In genomic region chr4:82739292-82740190, GRCh38 we compare ENCODE assay signal across 1 cellular context.
A peak's percentile ranks its signal among the peaks of the same experiment; 100 is the strongest.
TF ChIP-seq lines count a peak whose summit lies in the region.

No MANE protein-coding gene starts in this region.

TF ChIP-seq in HepG2, 621 proteins besides CTCF, POLR2A, EP300 and RAD21 (continued from another document and continues in another):
- no peak for TF ChIP-seq ZBTB4 (CRISPR knock-in tag; IDR thresholded peaks at IDR 0.05; ENCODE audit: borderline replicate concordance)
- peak; percentile 72; the same call in 1 of the 2 replicates for TF ChIP-seq ZNF768 (CRISPR knock-in tag; IDR thresholded peaks at IDR 0.05)
- TF ChIP-seq ZFP41 (CRISPR knock-in tag; IDR thresholded peaks at IDR 0.05; ENCODE audit: borderline replicate concordance): no peak
- no peak for TF ChIP-seq AFF4 (CRISPR knock-in tag; IDR thresholded peaks at IDR 0.05)
- TF ChIP-seq SKI (IDR thresholded peaks at IDR 0.05; ENCODE audit: partially characterized antibody): no peak
- peak; percentile 75 for TF ChIP-seq ZNF331 (CRISPR knock-in tag; IDR thresholded peaks at IDR 0.05)
- TF ChIP-seq NBN (conservative IDR thresholded peaks at IDR 0.05): no peak
- no peak for TF ChIP-seq PTBP1 (IDR thresholded peaks at IDR 0.05; ENCODE audit: low read depth, low read length, poor library complexity, severe bottlenecking)
- TF ChIP-seq HNRNPLL (IDR thresholded peaks at IDR 0.05; ENCODE audit: low read depth, low read length, poor library complexity, severe bottlenecking): peak; percentile 43
- 0 out of 2 replicates have a peak, but pooled peaks have one; percentile 9 for TF ChIP-seq CEBPG (CRISPR knock-in tag; IDR thresholded peaks at IDR 0.05)
- no peak for TF ChIP-seq ZMAT5 (CRISPR knock-in tag; IDR thresholded peaks at IDR 0.05; ENCODE audit: borderline replicate concordance, low read depth)
- peak; percentile 59; the same call in 1 of the 2 replicates for TF ChIP-seq ZNF614 (CRISPR knock-in tag; IDR thresholded peaks at IDR 0.05; ENCODE audit: borderline replicate concordance)
- 0 out of 2 replicates have a peak, but pooled peaks have one; percentile 43 for TF ChIP-seq THAP9 (CRISPR knock-in tag; IDR thresholded peaks at IDR 0.05; ENCODE audit: borderline replicate concordance)
- no peak for TF ChIP-seq THRA (CRISPR knock-in tag; IDR thresholded peaks at IDR 0.05; ENCODE audit: borderline replicate concordance)
- TF ChIP-seq ZNF660 (CRISPR knock-in tag; IDR thresholded peaks at IDR 0.05; ENCODE audit: borderline replicate concordance, low read depth): no peak
- no peak for TF ChIP-seq ZNF572 (CRISPR knock-in tag; IDR thresholded peaks at IDR 0.05)
- no peak for TF ChIP-seq TBL1XR1 (IDR thresholded peaks at IDR 0.05; ENCODE audit: borderline replicate concordance, low read length, partially characterized antibody)
- TF ChIP-seq STAG1 (CRISPR knock-in tag; IDR thresholded peaks at IDR 0.05): peak; percentile 96
- no peak for TF ChIP-seq NR2F2 (IDR thresholded peaks at IDR 0.05; ENCODE audit: borderline replicate concordance, low read depth)
- 0 out of 2 replicates have a peak, but pooled peaks have one; percentile 22 for TF ChIP-seq ARID3A (IDR thresholded peaks at IDR 0.05; ENCODE audit: low read depth, low read length)
- TF ChIP-seq BHLHE40 (IDR thresholded peaks at IDR 0.05; ENCODE audit: low read length): no peak
- TF ChIP-seq RELA (CRISPR knock-in tag; IDR thresholded peaks at IDR 0.05): no peak
- TF ChIP-seq THAP11 (CRISPR knock-in tag; IDR thresholded peaks at IDR 0.05): peak; percentile 25; the same call in 1 of the 2 replicates
- TF ChIP-seq KLF11 (CRISPR knock-in tag; IDR thresholded peaks at IDR 0.05): 0 out of 2 replicates have a peak, but pooled peaks have one; percentile 44
- peak; percentile 54; the same call in 1 of the 2 replicates for TF ChIP-seq IRF2 (CRISPR knock-in tag; IDR thresholded peaks at IDR 0.05)
- TF ChIP-seq KMT2B (CRISPR knock-in tag; IDR thresholded peaks at IDR 0.05): no peak
- TF ChIP-seq E2F1 (CRISPR knock-in tag; IDR thresholded peaks at IDR 0.05): no peak
- TF ChIP-seq GMEB1 (CRISPR knock-in tag; IDR thresholded peaks at IDR 0.05; ENCODE audit: borderline replicate concordance): no peak
- 0 out of 2 replicates have a peak, but pooled peaks have one; percentile 35 for TF ChIP-seq IKZF5 (CRISPR knock-in tag; IDR thresholded peaks at IDR 0.05)
- peak; percentile 45; the same call in 1 of the 2 replicates for TF ChIP-seq GABPB1 (CRISPR knock-in tag; IDR thresholded peaks at IDR 0.05)
- peak; percentile 92 for TF ChIP-seq XRCC5 (optimal IDR thresholded peaks at IDR 0.05; ENCODE audit: low read length)
- no peak for TF ChIP-seq CEBPB (IDR thresholded peaks at IDR 0.05; ENCODE audit: borderline replicate concordance, low read depth, low read length)
- no peak for TF ChIP-seq NR2F1 (CRISPR knock-in tag; IDR thresholded peaks at IDR 0.05)
- 0 out of 2 replicates have a peak, but pooled peaks have one; percentile 12 for TF ChIP-seq ETV5 (CRISPR knock-in tag; IDR thresholded peaks at IDR 0.05; ENCODE audit: borderline replicate concordance)
- TF ChIP-seq DPF2 (CRISPR knock-in tag; IDR thresholded peaks at IDR 0.05; ENCODE audit: borderline replicate concordance, low read depth): no peak
- no peak for TF ChIP-seq ZEB1 (IDR thresholded peaks at IDR 0.05; ENCODE audit: insufficient replicate concordance, low read depth)
- TF ChIP-seq E2F5 (CRISPR knock-in tag; conservative IDR thresholded peaks at IDR 0.05): no peak
- TF ChIP-seq HIC2 (CRISPR knock-in tag; IDR thresholded peaks at IDR 0.05; ENCODE audit: low read depth): 0 out of 2 replicates have a peak, but pooled peaks have one; percentile 38
